3 cellular contexts compared by ENCODE assay signal in genomic region chr15:44835082-44835481, GRCh38.
DNase-seq lines count a peak whose midpoint lies in the region; ATAC-seq, FAIRE-seq and TF ChIP-seq lines count a peak whose summit lies in the region.
"Not testable (repeated sequence)": the region's sequence is repeated elsewhere in the genome, so short reads cannot be mapped to it uniquely, and the experiment has no call there.

No MANE protein-coding gene starts in this region.

- not testable (repeated sequence) for TF ChIP-seq CTCF in endothelial cell (IDR thresholded peaks at IDR 0.05; ENCODE audit: unreplicated experiment); HepG2 (CRISPR knock-in tag; IDR thresholded peaks at IDR 0.05)

- CTCF ChIA-PET in HepG2 (lab: Yijun Ruan, JAX; ENCODE audit: low intra/inter-chr PET ratio, low total read pairs): not testable (repeated sequence)

- FAIRE-seq in HepG2 (lab: Jason Lieb, UNC): not testable (repeated sequence)

- not testable (repeated sequence) for H3K9me3 ChIP-seq in HepG2 (ENCODE audit: low read length)

- H3K36me3 Mint-ChIP-seq in endothelial cell (ENCODE audit: low read depth, unreplicated experiment): not testable (repeated sequence)

- peaks cover 39% of the 10 kb centered on the region for H3K4me1 Mint-ChIP-seq in endothelial cell (ENCODE audit: unreplicated experiment)

- POLR2A ChIA-PET in HepG2 (lab: Yijun Ruan, JAX): not testable (repeated sequence)

- H3K27me3 ChIP-seq in HepG2 (ENCODE audit: control insufficient read depth in 1 of 2, insufficient read depth in 2 of 2, low read length in 2 of 2): not testable (repeated sequence)

- DNase-seq in SK-MEL-5 (ENCODE audit: low read depth, low spot score): peak; percentile 61
- not testable (repeated sequence) for DNase-seq in endothelial cell (ENCODE audit: low spot score); HepG2 (ENCODE audit: low spot score)

- not testable (repeated sequence) for H3K27me3 Mint-ChIP-seq in endothelial cell (ENCODE audit: unreplicated experiment)

- H3K27ac Mint-ChIP-seq in endothelial cell (ENCODE audit: unreplicated experiment): peak overlapping the region; percentile 30

- not testable (repeated sequence) for H2AFZ ChIP-seq in HepG2 (ENCODE audit: low read length)

- not testable (repeated sequence) for TF ChIP-seq POLR2A in HepG2 (IDR thresholded peaks at IDR 0.05; ENCODE audit: insufficient read depth in 1 of 2, low read depth in 2 of 2, low read length in 2 of 2)

- peaks cover 86% of the 10 kb centered on the region for H3K4me1 ChIP-seq in HepG2 (ENCODE audit: insufficient read depth, low read length)

- H3K4me3 Mint-ChIP-seq in endothelial cell (ENCODE audit: unreplicated experiment): not testable (repeated sequence)

- not testable (repeated sequence) for H3K9ac ChIP-seq in HepG2 (ENCODE audit: insufficient read depth, low read depth, low read length)

- not testable (repeated sequence) for ATAC-seq in HepG2

- not testable (repeated sequence) for H3K4me3 ChIP-seq in HepG2 (replicated peaks in 1 of 3; ENCODE audit: insufficient read depth in 1 of 3, low read depth in 2 of 3, low read length in 3 of 3)

- not testable (repeated sequence) for H3K36me3 ChIP-seq in HepG2 (replicated peaks in 1 of 2; ENCODE audit: control insufficient read depth in 1 of 2, insufficient read depth in 2 of 2, low read length in 2 of 2)

- H4K20me1 ChIP-seq in HepG2 (ENCODE audit: insufficient read depth, low read length): not testable (repeated sequence)

- not testable (repeated sequence) for TF ChIP-seq RAD21 in HepG2 (CRISPR knock-in tag; IDR thresholded peaks at IDR 0.05)

- H3K79me2 ChIP-seq in HepG2 (ENCODE audit: insufficient read depth, low read length): not testable (repeated sequence)

- in situ Hi-C loops in SK-MEL-5 (cut with HindIII; ENCODE audit: low pct_unique_long_range_greater_than_20kb, low sequenced_read_pairs); HepG2 (cut with HindIII; ENCODE audit: extremely low pct_ligation_motif_present, low pct_unique_long_range_greater_than_20kb): not testable (repeated sequence)

- H3K9me3 Mint-ChIP-seq in endothelial cell (ENCODE audit: unreplicated experiment): not testable (repeated sequence)

- WGBS in HepG2 (ENCODE audit: low lambda C conversion rate): 79% methylated on average over 2 of the region's 5 CpGs

- H3K4me2 ChIP-seq in HepG2 (ENCODE audit: low read depth, low read length): not testable (repeated sequence)

- intact Hi-C loops in HepG2 (cut with micrococcal nuclease; ENCODE audit: unreplicated experiment): not testable (repeated sequence)

- not testable (repeated sequence) for BruUV-seq in HepG2 (replicated peaks; lab: Mats Ljungman, UMichigan)

- not testable (repeated sequence) for TF ChIP-seq EP300 in HepG2 (IDR thresholded peaks at IDR 0.05; ENCODE audit: low read depth in 2 of 2, low read length in 2 of 2); HepG2 (CRISPR knock-in tag; IDR thresholded peaks at IDR 0.05; ENCODE audit: borderline replicate concordance)

- not testable (repeated sequence) for H3K27ac ChIP-seq in HepG2 (ENCODE audit: extremely low read length, insufficient read depth, low read length)

TF ChIP-seq in HepG2, 621 proteins besides CTCF, POLR2A, EP300 and RAD21:
- TF ChIP-seq, protein P1, sequence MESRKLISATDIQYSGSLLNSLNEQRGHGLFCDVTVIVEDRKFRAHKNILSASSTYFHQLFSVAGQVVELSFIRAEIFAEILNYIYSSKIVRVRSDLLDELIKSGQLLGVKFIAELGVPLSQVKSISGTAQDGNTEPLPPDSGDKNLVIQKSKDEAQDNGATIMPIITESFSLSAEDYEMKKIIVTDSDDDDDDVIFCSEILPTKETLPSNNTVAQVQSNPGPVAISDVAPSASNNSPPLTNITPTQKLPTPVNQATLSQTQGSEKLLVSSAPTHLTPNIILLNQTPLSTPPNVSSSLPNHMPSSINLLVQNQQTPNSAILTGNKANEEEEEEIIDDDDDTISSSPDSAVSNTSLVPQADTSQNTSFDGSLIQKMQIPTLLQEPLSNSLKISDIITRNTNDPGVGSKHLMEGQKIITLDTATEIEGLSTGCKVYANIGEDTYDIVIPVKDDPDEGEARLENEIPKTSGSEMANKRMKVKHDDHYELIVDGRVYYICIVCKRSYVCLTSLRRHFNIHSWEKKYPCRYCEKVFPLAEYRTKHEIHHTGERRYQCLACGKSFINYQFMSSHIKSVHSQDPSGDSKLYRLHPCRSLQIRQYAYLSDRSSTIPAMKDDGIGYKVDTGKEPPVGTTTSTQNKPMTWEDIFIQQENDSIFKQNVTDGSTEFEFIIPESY (CRISPR knock-in tag; IDR thresholded peaks at IDR 0.05): peak; percentile 56; the same call in 1 of the 2 replicates
